2 cellular contexts compared by ENCODE assay signal in the genomic region with DNA sequence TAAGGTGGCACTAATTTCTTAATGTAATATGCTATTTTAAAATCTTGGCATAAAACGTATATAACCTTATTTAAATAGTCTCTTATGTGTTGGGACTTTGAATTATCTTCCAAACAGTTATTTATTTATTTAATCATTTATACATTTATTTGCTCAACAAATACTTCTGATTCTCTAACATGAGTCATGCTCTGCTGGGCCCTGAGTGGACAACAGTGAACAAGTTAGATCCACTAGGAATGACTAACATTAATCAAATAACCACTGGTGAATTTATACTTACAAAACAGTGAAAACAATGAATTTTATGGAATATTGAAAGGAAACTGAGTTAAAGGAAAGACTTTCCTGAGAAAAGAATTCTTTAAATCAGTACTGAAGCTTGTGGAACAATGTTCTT.
TF ChIP-seq lines count a peak whose summit lies in the region.

No MANE protein-coding gene starts in this region.

TF ChIP-seq in A549, 52 proteins besides CTCF, POLR2A, EP300 and RAD21:
- no peak for TF ChIP-seq FOSL2 (IDR thresholded peaks at IDR 0.05)
- peak; percentile 43; the same call in 1 of the 2 replicates for TF ChIP-seq FOSL2 (CRISPR knock-in tag; IDR thresholded peaks at IDR 0.05)
- no peak for TF ChIP-seq CHD2 (IDR thresholded peaks at IDR 0.05; ENCODE audit: low read length, partially characterized antibody)
TF ChIP-seq in A549: peak in this region for 1.

TF ChIP-seq in H1, 55 proteins besides CTCF, POLR2A, EP300 and RAD21:
- no peak for TF ChIP-seq RBBP5 (IDR thresholded peaks at IDR 0.05; ENCODE audit: borderline replicate concordance, low read depth, low read length)
- TF ChIP-seq GABPA (IDR thresholded peaks at IDR 0.05; ENCODE audit: borderline replicate concordance, insufficient read depth, low read length): no peak
- TF ChIP-seq BRCA1 (IDR thresholded peaks at IDR 0.05; ENCODE audit: low read depth, low read length): no peak
- no peak for TF ChIP-seq TCF12 (IDR thresholded peaks at IDR 0.05; ENCODE audit: low read depth, low read length)
- no peak for TF ChIP-seq CREB1 (IDR thresholded peaks at IDR 0.05)
- no peak for TF ChIP-seq HDAC6 (IDR thresholded peaks at IDR 0.05; ENCODE audit: low read depth, low read length)
- TF ChIP-seq SIRT6 (IDR thresholded peaks at IDR 0.05; ENCODE audit: low read length): no peak
- TF ChIP-seq RXRA (IDR thresholded peaks at IDR 0.05; ENCODE audit: insufficient read depth, low read depth, low read length): no peak
- no peak for TF ChIP-seq HDAC2 (IDR thresholded peaks at IDR 0.05; ENCODE audit: borderline replicate concordance in 1 of 2, low read depth in 2 of 2, low read length in 2 of 2)
- TF ChIP-seq, protein P1, sequence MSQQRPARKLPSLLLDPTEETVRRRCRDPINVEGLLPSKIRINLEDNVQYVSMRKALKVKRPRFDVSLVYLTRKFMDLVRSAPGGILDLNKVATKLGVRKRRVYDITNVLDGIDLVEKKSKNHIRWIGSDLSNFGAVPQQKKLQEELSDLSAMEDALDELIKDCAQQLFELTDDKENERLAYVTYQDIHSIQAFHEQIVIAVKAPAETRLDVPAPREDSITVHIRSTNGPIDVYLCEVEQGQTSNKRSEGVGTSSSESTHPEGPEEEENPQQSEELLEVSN (IDR thresholded peaks at IDR 0.05): no peak
- no peak for TF ChIP-seq TEAD4 (IDR thresholded peaks at IDR 0.05; ENCODE audit: low read depth, low read length)
